8 cellular contexts compared by ENCODE assay signal in the genomic region with DNA sequence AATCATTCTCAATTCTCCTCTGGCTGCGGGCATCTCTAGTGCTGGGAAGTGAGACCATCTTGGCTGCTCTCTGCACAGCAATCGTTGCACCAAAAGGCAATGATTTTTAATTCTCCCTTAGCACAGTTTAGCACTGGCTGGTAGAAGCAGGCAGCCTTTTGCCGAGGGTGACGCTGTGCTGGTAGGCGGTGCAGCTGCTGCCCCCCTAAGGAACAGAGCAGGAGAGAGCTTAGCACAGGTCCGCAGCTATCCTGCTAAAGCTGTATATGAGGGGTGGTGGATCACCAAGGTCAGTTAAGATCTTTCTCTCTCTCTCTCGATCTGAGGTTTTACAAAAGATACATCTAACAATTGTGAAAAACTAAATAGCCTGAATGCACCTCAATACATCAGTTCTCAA.
A peak's percentile ranks its signal among the peaks of the same experiment; 100 is the strongest.
DNase-seq lines count a peak whose midpoint lies in the region; ATAC-seq lines count a peak whose summit lies in the region.

No MANE protein-coding gene starts in this region.

- no peak overlapping the region for H3K27ac Mint-ChIP-seq in activated CD4-positive, alpha-beta T cell treated with anti-CD3 and anti-CD28 coated beads, Interleukin-2, amount 10 ng/mL, durations not matched to agents 7 days and 5 days

- H3K9me3 Mint-ChIP-seq in activated CD4-positive, alpha-beta T cell treated with anti-CD3 and anti-CD28 coated beads, Interleukin-2, amount 10 ng/mL, durations not matched to agents 7 days and 5 days: no peaks in the 10 kb centered on the region

- H3K4me3 Mint-ChIP-seq in activated CD4-positive, alpha-beta T cell treated with anti-CD3 and anti-CD28 coated beads, Interleukin-2, amount 10 ng/mL, durations not matched to agents 7 days and 5 days: no peak overlapping the region

- CTCF ChIA-PET in activated CD4-positive, alpha-beta T cell treated with anti-CD3 and anti-CD28 coated beads, Interleukin-2, amount 10 ng/mL, durations not matched to agents 7 days and 5 days (lab: Charles Lee): no interaction called here

- intact Hi-C loops in head of caudate nucleus (cut with DNase I): no loop called here

- DNase-seq in activated CD4-positive, alpha-beta T cell treated with anti-CD3 and anti-CD28 coated beads for 1 hour: peak; percentile 15
- no peak for DNase-seq in activated CD4-positive, alpha-beta T cell treated with anti-CD3 and anti-CD28 coated beads for 48 hours
- DNase-seq in activated CD4-positive, alpha-beta T cell treated with anti-CD3 and anti-CD28 coated beads, Interleukin-2, amount 10 ng/mL, durations not matched to agents 7 days and 5 days: peak; percentile 31
- DNase-seq in head of caudate nucleus (peak in 35 of 42 donors; percentile 3 to 71 (median 31)), AG08395 (ENCODE audit: low spot score) (no peak), kidney tubule cell (ENCODE audit: low spot score) (no peak)
- peak; percentile 10 to 34 for DNase-seq in stimulated activated CD8-positive, alpha-beta memory T cell treated with anti-CD3 and anti-CD28 coated beads, Interleukin-7, amount 100 ng/mL, for 4 hours (ENCODE audit: low read depth in 2 of 2)

- peaks cover 28% of the 10 kb centered on the region for H3K27me3 Mint-ChIP-seq in activated CD4-positive, alpha-beta T cell treated with anti-CD3 and anti-CD28 coated beads, Interleukin-2, amount 10 ng/mL, durations not matched to agents 7 days and 5 days

- H3K36me3 Mint-ChIP-seq in activated CD4-positive, alpha-beta T cell treated with anti-CD3 and anti-CD28 coated beads, Interleukin-2, amount 10 ng/mL, durations not matched to agents 7 days and 5 days (ENCODE audit: low read depth): no peaks in the 10 kb centered on the region

- H3K4me1 Mint-ChIP-seq in activated CD4-positive, alpha-beta T cell treated with anti-CD3 and anti-CD28 coated beads, Interleukin-2, amount 10 ng/mL, durations not matched to agents 7 days and 5 days: peaks cover 9% of the 10 kb centered on the region

- no peak for ATAC-seq in GM18873 (IDR thresholded peaks at IDR 0.05; ENCODE audit: low FRiP score, unreplicated experiment)

- POLR2A ChIA-PET in activated CD4-positive, alpha-beta T cell treated with anti-CD3 and anti-CD28 coated beads, Interleukin-2, amount 10 ng/mL, durations not matched to agents 7 days and 5 days (lab: Charles Lee): no interaction called here

Comparison
In these comparisons a context has a peak if more than half of its experiments do, and no peak if none do; other contexts are left out.
1. DNase-seq: peak in activated CD4-positive, alpha-beta T cell treated with anti-CD3 and anti-CD28 coated beads for 1 hour (single experiment), activated CD4-positive, alpha-beta T cell treated with anti-CD3 and anti-CD28 coated beads, Interleukin-2, amount 10 ng/mL, durations not matched to agents 7 days and 5 days (single experiment), head of caudate nucleus (35 of 42) and stimulated activated CD8-positive, alpha-beta memory T cell treated with anti-CD3 and anti-CD28 coated beads, Interleukin-7, amount 100 ng/mL, for 4 hours (2 of 2); none in activated CD4-positive, alpha-beta T cell treated with anti-CD3 and anti-CD28 coated beads for 48 hours (single experiment), AG08395 (single experiment) and kidney tubule cell (single experiment).